In genomic region chr11:75286826-75287465, GRCh38 we compare ENCODE assay signal across 2 cellular contexts.
A peak's percentile ranks its signal among the peaks of the same experiment; 100 is the strongest.
TF ChIP-seq lines count a peak whose summit lies in the region.

No MANE protein-coding gene starts in this region.

TF ChIP-seq in HEK293, 187 proteins besides CTCF, POLR2A, EP300 and RAD21:
- TF ChIP-seq ZNF549 (tag by site-specific recombination; IDR thresholded peaks at IDR 0.05) (no peak), ZNF664 (tag by site-specific recombination; IDR thresholded peaks at IDR 0.05) (peak; percentile 44; the same call in 1 of the 2 replicates)

TF ChIP-seq in K562, 482 proteins besides CTCF, POLR2A, EP300 and RAD21:
- TF ChIP-seq NFRKB (IDR thresholded peaks at IDR 0.05; ENCODE audit: low read depth) (no peak), CREM (IDR thresholded peaks at IDR 0.05; ENCODE audit: low read depth) (peak; percentile 50; the same call in 1 of the 2 replicates)
TF ChIP-seq in K562: peak in this region for 1.
